In genomic region chr12:15789215-15790171, GRCh38 we compare ENCODE assay signal across 1 cellular context.
TF ChIP-seq lines count a peak whose summit lies in the region.

TSS of gene EPS8 (minus strand) at chr12:15789388. CDS start at chr12:15682951, 106,437 bp downstream.

TF ChIP-seq in HepG2, 621 proteins besides CTCF, POLR2A, EP300 and RAD21 (continued from another document and continues in another):
- TF ChIP-seq CEBPZ (IDR thresholded peaks at IDR 0.05; ENCODE audit: low read length) (no peak), HCFC1 (IDR thresholded peaks at IDR 0.05; ENCODE audit: low read depth, low read length) (no peak), ZNF407 (CRISPR knock-in tag; IDR thresholded peaks at IDR 0.05; ENCODE audit: not compliant biosample characterization) (no peak), ZSCAN9 (CRISPR knock-in tag; IDR thresholded peaks at IDR 0.05; ENCODE audit: borderline replicate concordance) (no peak; the same call in none of the 2 replicates), ZNF10 (CRISPR knock-in tag; IDR thresholded peaks at IDR 0.05; ENCODE audit: borderline replicate concordance, low read depth) (no peak), ZNF562 (CRISPR knock-in tag; IDR thresholded peaks at IDR 0.05; ENCODE audit: borderline replicate concordance) (no peak), ZNF142 (CRISPR knock-in tag; IDR thresholded peaks at IDR 0.05) (peak; percentile 99), ZBTB20 (CRISPR knock-in tag; IDR thresholded peaks at IDR 0.05; ENCODE audit: borderline replicate concordance, low read depth) (peak; percentile 64; the same call in 1 of the 2 replicates), HNRNPLL (IDR thresholded peaks at IDR 0.05; ENCODE audit: low read depth, low read length, poor library complexity, severe bottlenecking) (peak; percentile 74), ZSCAN21 (CRISPR knock-in tag; IDR thresholded peaks at IDR 0.05; ENCODE audit: borderline replicate concordance) (peak; percentile 78; the same call in 1 of the 2 replicates), FIP1L1 (IDR thresholded peaks at IDR 0.05; ENCODE audit: borderline replicate concordance, insufficient read depth, low read depth, low read length) (0 out of 2 replicates have a peak, but pooled peaks have one; percentile 69), ZNF670 (CRISPR knock-in tag; IDR thresholded peaks at IDR 0.05; ENCODE audit: borderline replicate concordance) (peak; percentile 88), ZNF749 (CRISPR knock-in tag; IDR thresholded peaks at IDR 0.05; ENCODE audit: borderline replicate concordance) (peak; percentile 91), ZMAT3 (CRISPR knock-in tag; conservative IDR thresholded peaks at IDR 0.05) (peak; percentile 72), ZNF883 (CRISPR knock-in tag; IDR thresholded peaks at IDR 0.05; ENCODE audit: not compliant biosample characterization) (peak; percentile 82), ZEB1 (IDR thresholded peaks at IDR 0.05; ENCODE audit: insufficient replicate concordance, low read depth) (no peak), ZNF660 (CRISPR knock-in tag; IDR thresholded peaks at IDR 0.05; ENCODE audit: borderline replicate concordance, low read depth) (peak; percentile 76; the same call in 1 of the 2 replicates), IRF2 (CRISPR knock-in tag; IDR thresholded peaks at IDR 0.05) (peak; percentile 54; the same call in 1 of the 2 replicates), SP4 (CRISPR knock-in tag; IDR thresholded peaks at IDR 0.05) (peak; percentile 47; the same call in 1 of the 2 replicates), PHF20 (CRISPR knock-in tag; IDR thresholded peaks at IDR 0.05) (peak; percentile 61; the same call in 1 of the 2 replicates), RELA (CRISPR knock-in tag; IDR thresholded peaks at IDR 0.05) (0 out of 2 replicates have a peak, but pooled peaks have one; percentile 56), ZBTB3 (CRISPR knock-in tag; IDR thresholded peaks at IDR 0.05; ENCODE audit: borderline replicate concordance, low read depth) (0 out of 2 replicates have a peak, but pooled peaks have one; percentile 13), ZNF30 (CRISPR knock-in tag; IDR thresholded peaks at IDR 0.05) (no peak; the same call in none of the 2 replicates), NBN (conservative IDR thresholded peaks at IDR 0.05) (no peak), SMYD3 (CRISPR knock-in tag; IDR thresholded peaks at IDR 0.05) (peak; percentile 90), JARID2 (CRISPR knock-in tag; IDR thresholded peaks at IDR 0.05; ENCODE audit: insufficient replicate concordance) (no peak), SPEN (CRISPR knock-in tag; IDR thresholded peaks at IDR 0.05; ENCODE audit: low read depth) (peak; percentile 80)
- TF ChIP-seq, protein P1, sequence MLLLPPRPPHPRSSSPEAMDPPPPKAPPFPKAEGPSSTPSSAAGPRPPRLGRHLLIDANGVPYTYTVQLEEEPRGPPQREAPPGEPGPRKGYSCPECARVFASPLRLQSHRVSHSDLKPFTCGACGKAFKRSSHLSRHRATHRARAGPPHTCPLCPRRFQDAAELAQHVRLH (CRISPR knock-in tag; IDR thresholded peaks at IDR 0.05; ENCODE audit: borderline replicate concordance, low read depth): peak; percentile 81
- TF ChIP-seq, protein P2, sequence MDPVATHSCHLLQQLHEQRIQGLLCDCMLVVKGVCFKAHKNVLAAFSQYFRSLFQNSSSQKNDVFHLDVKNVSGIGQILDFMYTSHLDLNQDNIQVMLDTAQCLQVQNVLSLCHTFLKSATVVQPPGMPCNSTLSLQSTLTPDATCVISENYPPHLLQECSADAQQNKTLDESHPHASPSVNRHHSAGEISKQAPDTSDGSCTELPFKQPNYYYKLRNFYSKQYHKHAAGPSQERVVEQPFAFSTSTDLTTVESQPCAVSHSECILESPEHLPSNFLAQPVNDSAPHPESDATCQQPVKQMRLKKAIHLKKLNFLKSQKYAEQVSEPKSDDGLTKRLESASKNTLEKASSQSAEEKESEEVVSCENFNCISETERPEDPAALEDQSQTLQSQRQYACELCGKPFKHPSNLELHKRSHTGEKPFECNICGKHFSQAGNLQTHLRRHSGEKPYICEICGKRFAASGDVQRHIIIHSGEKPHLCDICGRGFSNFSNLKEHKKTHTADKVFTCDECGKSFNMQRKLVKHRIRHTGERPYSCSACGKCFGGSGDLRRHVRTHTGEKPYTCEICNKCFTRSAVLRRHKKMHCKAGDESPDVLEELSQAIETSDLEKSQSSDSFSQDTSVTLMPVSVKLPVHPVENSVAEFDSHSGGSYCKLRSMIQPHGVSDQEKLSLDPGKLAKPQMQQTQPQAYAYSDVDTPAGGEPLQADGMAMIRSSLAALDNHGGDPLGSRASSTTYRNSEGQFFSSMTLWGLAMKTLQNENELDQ (CRISPR knock-in tag; IDR thresholded peaks at IDR 0.05; ENCODE audit: borderline replicate concordance): no peak
